In genomic region chr16:6643083-6643686, GRCh38 we compare ENCODE assay signal across 8 cellular contexts.
A peak's percentile ranks its signal among the peaks of the same experiment; 100 is the strongest.
DNase-seq lines count a peak whose midpoint lies in the region; ATAC-seq and TF ChIP-seq lines count a peak whose summit lies in the region.

No MANE protein-coding gene starts in this region.

- DNase-seq in AG08396 (ENCODE audit: low spot score), result peak; percentile 22
- DNase-seq in NCI-H2227 (lab: John Stamatoyannopoulos, UW; ENCODE audit: unreplicated experiment), result peak; percentile 85
- peak; percentile 69 for DNase-seq in activated CD8-positive, alpha-beta memory T cell treated with anti-CD3 and anti-CD28 coated beads for 24 hours
- DNase-seq in fibroblast of the aortic adventitia (ENCODE audit: low read depth), result peak; percentile 62
- peak; percentile 28 for DNase-seq in occipital lobe (lab: John Stamatoyannopoulos, UW)
- DNase-seq in SHP77 treated with DMSO at 0.1 percent for 48 hours (lab: John Stamatoyannopoulos, UW), result no peak

- TF ChIP-seq CTCF in GM12874 (IDR thresholded peaks at IDR 0.05; ENCODE audit: insufficient read depth, low read depth, low read length) (peak; percentile 62), fibroblast of the aortic adventitia (IDR thresholded peaks at IDR 0.05; ENCODE audit: insufficient read depth, low read length) (peak; percentile 78)

- ATAC-seq in GM19035 (IDR thresholded peaks at IDR 0.05; ENCODE audit: unreplicated experiment), result no peak

- no peak overlapping the region for H3K4me3 ChIP-seq in fibroblast of the aortic adventitia (ENCODE audit: low read depth, low read length)
